In the genomic region with DNA sequence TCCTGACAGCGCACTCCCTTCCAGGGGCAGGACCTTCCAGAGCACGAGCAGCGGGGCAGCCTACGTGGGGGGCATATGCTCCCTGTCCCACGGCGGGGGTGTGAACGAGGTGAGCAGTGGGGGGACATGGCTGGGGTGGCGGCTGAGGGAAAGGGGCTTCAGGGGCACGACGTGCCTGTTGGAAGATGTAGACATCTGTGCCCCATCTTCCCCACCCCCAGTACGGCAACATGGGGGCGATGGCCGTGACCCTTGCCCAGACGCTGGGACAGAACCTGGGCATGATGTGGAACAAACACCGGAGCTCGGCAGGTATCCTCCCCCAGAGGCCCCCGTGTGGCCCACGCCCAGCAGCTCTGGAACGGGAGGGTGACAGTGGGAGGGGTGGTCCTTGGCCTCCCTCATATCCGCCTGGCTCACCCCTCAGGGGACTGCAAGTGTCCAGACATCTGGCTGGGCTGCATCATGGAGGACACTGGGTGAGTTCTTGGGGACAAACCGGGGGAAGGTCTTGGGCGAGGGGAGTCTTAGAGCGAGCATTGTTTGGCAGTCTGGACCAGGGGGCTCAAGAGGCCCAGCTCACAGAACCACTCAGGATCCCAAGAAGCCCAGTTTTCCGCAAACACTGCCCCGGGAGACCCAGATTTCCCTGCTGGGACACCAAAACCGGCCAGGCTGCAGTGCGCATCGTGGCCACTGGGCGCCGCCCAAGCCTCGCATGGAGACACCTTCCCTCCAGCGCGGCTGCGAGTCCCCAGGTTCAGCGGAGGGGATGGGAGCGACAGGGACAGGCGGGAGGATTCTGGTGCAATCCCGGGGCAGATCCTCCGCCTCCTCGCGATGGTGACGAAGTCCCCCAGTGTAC, we compare ENCODE assay signal across 2 cellular contexts.
TF ChIP-seq lines count a peak whose summit lies in the region.

No MANE protein-coding gene starts in this region.

TF ChIP-seq in HEK293, 187 proteins besides CTCF, POLR2A, EP300 and RAD21 (continued from another document):
- TF ChIP-seq, protein P1, sequence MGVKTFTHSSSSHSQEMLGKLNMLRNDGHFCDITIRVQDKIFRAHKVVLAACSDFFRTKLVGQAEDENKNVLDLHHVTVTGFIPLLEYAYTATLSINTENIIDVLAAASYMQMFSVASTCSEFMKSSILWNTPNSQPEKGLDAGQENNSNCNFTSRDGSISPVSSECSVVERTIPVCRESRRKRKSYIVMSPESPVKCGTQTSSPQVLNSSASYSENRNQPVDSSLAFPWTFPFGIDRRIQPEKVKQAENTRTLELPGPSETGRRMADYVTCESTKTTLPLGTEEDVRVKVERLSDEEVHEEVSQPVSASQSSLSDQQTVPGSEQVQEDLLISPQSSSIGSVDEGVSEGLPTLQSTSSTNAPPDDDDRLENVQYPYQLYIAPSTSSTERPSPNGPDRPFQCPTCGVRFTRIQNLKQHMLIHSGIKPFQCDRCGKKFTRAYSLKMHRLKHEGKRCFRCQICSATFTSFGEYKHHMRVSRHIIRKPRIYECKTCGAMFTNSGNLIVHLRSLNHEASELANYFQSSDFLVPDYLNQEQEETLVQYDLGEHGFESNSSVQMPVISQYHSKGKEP (tag by site-specific recombination; IDR thresholded peaks at IDR 0.05), result peak; percentile 5; the same call in 1 of the 2 replicates

TF ChIP-seq in GM12878, 131 proteins besides CTCF, POLR2A, EP300 and RAD21 (continued from another document):
- TF ChIP-seq MYB (IDR thresholded peaks at IDR 0.05; ENCODE audit: borderline replicate concordance, low read depth, low read length) (no peak), JUNB (IDR thresholded peaks at IDR 0.05) (no peak), POU2F2 (IDR thresholded peaks at IDR 0.05; ENCODE audit: borderline replicate concordance, low read depth, low read length) (peak; percentile 20; the same call in 1 of the 3 replicates), MEF2A (IDR thresholded peaks at IDR 0.05; ENCODE audit: insufficient read depth, low read depth, low read length) (no peak), EGR1 (IDR thresholded peaks at IDR 0.05; ENCODE audit: borderline replicate concordance in 1 of 2, low read depth in 2 of 2, low read length in 2 of 2) (no peak), SRF (IDR thresholded peaks at IDR 0.05; ENCODE audit: low read depth in 2 of 2, low read length in 2 of 2) (no peak), YY1 (IDR thresholded peaks at IDR 0.05; ENCODE audit: low read depth, low read length) (peak; percentile 67; the same call in 1 of the 2 replicates), EED (IDR thresholded peaks at IDR 0.05; ENCODE audit: low read depth) (no peak), SMARCA5 (IDR thresholded peaks at IDR 0.05) (peak; percentile 89), RFX5 (IDR thresholded peaks at IDR 0.05; ENCODE audit: low read depth, low read length) (no peak), CBFB (IDR thresholded peaks at IDR 0.05; ENCODE audit: low read depth) (no peak), MTA3 (IDR thresholded peaks at IDR 0.05; ENCODE audit: borderline replicate concordance, low read length) (no peak), RUNX3 (IDR thresholded peaks at IDR 0.05; ENCODE audit: low read length) (no peak), TBL1XR1 (IDR thresholded peaks at IDR 0.05; ENCODE audit: low read depth, low read length) (0 out of 2 replicates have a peak, but pooled peaks have one; percentile 20), SMAD5 (IDR thresholded peaks at IDR 0.05; ENCODE audit: low read depth) (no peak), FOS (IDR thresholded peaks at IDR 0.05; ENCODE audit: borderline replicate concordance, extremely low read depth, insufficient read length) (no peak), HCFC1 (IDR thresholded peaks at IDR 0.05; ENCODE audit: low read length) (no peak), CBX3 (IDR thresholded peaks at IDR 0.05; ENCODE audit: borderline replicate concordance, low read depth) (no peak)
- TF ChIP-seq, protein P2, sequence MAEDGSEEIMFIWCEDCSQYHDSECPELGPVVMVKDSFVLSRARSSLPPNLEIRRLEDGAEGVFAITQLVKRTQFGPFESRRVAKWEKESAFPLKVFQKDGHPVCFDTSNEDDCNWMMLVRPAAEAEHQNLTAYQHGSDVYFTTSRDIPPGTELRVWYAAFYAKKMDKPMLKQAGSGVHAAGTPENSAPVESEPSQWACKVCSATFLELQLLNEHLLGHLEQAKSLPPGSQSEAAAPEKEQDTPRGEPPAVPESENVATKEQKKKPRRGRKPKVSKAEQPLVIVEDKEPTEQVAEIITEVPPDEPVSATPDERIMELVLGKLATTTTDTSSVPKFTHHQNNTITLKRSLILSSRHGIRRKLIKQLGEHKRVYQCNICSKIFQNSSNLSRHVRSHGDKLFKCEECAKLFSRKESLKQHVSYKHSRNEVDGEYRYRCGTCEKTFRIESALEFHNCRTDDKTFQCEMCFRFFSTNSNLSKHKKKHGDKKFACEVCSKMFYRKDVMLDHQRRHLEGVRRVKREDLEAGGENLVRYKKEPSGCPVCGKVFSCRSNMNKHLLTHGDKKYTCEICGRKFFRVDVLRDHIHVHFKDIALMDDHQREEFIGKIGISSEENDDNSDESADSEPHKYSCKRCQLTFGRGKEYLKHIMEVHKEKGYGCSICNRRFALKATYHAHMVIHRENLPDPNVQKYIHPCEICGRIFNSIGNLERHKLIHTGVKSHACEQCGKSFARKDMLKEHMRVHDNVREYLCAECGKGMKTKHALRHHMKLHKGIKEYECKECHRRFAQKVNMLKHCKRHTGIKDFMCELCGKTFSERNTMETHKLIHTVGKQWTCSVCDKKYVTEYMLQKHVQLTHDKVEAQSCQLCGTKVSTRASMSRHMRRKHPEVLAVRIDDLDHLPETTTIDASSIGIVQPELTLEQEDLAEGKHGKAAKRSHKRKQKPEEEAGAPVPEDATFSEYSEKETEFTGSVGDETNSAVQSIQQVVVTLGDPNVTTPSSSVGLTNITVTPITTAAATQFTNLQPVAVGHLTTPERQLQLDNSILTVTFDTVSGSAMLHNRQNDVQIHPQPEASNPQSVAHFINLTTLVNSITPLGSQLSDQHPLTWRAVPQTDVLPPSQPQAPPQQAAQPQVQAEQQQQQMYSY (CRISPR knock-in tag; IDR thresholded peaks at IDR 0.05), result no peak
- TF ChIP-seq, protein P3, sequence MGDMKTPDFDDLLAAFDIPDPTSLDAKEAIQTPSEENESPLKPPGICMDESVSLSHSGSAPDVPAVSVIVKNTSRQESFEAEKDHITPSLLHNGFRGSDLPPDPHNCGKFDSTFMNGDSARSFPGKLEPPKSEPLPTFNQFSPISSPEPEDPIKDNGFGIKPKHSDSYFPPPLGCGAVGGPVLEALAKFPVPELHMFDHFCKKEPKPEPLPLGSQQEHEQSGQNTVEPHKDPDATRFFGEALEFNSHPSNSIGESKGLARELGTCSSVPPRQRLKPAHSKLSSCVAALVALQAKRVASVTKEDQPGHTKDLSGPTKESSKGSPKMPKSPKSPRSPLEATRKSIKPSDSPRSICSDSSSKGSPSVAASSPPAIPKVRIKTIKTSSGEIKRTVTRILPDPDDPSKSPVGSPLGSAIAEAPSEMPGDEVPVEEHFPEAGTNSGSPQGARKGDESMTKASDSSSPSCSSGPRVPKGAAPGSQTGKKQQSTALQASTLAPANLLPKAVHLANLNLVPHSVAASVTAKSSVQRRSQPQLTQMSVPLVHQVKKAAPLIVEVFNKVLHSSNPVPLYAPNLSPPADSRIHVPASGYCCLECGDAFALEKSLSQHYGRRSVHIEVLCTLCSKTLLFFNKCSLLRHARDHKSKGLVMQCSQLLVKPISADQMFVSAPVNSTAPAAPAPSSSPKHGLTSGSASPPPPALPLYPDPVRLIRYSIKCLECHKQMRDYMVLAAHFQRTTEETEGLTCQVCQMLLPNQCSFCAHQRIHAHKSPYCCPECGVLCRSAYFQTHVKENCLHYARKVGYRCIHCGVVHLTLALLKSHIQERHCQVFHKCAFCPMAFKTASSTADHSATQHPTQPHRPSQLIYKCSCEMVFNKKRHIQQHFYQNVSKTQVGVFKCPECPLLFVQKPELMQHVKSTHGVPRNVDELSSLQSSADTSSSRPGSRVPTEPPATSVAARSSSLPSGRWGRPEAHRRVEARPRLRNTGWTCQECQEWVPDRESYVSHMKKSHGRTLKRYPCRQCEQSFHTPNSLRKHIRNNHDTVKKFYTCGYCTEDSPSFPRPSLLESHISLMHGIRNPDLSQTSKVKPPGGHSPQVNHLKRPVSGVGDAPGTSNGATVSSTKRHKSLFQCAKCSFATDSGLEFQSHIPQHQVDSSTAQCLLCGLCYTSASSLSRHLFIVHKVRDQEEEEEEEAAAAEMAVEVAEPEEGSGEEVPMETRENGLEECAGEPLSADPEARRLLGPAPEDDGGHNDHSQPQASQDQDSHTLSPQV (IDR thresholded peaks at IDR 0.05), result no peak
- TF ChIP-seq, protein P4, sequence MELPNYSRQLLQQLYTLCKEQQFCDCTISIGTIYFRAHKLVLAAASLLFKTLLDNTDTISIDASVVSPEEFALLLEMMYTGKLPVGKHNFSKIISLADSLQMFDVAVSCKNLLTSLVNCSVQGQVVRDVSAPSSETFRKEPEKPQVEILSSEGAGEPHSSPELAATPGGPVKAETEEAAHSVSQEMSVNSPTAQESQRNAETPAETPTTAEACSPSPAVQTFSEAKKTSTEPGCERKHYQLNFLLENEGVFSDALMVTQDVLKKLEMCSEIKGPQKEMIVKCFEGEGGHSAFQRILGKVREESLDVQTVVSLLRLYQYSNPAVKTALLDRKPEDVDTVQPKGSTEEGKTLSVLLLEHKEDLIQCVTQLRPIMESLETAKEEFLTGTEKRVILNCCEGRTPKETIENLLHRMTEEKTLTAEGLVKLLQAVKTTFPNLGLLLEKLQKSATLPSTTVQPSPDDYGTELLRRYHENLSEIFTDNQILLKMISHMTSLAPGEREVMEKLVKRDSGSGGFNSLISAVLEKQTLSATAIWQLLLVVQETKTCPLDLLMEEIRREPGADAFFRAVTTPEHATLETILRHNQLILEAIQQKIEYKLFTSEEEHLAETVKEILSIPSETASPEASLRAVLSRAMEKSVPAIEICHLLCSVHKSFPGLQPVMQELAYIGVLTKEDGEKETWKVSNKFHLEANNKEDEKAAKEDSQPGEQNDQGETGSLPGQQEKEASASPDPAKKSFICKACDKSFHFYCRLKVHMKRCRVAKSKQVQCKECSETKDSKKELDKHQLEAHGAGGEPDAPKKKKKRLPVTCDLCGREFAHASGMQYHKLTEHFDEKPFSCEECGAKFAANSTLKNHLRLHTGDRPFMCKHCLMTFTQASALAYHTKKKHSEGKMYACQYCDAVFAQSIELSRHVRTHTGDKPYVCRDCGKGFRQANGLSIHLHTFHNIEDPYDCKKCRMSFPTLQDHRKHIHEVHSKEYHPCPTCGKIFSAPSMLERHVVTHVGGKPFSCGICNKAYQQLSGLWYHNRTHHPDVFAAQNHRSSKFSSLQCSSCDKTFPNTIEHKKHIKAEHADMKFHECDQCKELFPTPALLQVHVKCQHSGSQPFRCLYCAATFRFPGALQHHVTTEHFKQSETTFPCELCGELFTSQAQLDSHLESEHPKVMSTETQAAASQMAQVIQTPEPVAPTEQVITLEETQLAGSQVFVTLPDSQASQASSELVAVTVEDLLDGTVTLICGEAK (IDR thresholded peaks at IDR 0.05; ENCODE audit: borderline replicate concordance), result no peak
- TF ChIP-seq, protein P5, sequence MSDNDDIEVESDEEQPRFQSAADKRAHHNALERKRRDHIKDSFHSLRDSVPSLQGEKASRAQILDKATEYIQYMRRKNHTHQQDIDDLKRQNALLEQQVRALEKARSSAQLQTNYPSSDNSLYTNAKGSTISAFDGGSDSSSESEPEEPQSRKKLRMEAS (IDR thresholded peaks at IDR 0.05; ENCODE audit: low read depth, low read length), result no peak; the same call in 1 of the 2 replicates
- TF ChIP-seq, protein P6, sequence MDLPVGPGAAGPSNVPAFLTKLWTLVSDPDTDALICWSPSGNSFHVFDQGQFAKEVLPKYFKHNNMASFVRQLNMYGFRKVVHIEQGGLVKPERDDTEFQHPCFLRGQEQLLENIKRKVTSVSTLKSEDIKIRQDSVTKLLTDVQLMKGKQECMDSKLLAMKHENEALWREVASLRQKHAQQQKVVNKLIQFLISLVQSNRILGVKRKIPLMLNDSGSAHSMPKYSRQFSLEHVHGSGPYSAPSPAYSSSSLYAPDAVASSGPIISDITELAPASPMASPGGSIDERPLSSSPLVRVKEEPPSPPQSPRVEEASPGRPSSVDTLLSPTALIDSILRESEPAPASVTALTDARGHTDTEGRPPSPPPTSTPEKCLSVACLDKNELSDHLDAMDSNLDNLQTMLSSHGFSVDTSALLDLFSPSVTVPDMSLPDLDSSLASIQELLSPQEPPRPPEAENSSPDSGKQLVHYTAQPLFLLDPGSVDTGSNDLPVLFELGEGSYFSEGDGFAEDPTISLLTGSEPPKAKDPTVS (IDR thresholded peaks at IDR 0.05; ENCODE audit: low read depth, low read length), result no peak
